Comparison of ENCODE assay signal across 8 cellular contexts in genomic region chr7:141511370-141512335, GRCh38. TPM values are rescaled to one million over a fixed set of nuclear protein-coding genes. Genes with fewer than 3 reads are reported as not detected.
DNase-seq lines count a peak whose midpoint lies in the region; ATAC-seq and TF ChIP-seq lines count a peak whose summit lies in the region.
"Had no signal": no experiment of that assay in that cellular context is flagged by ENCODE, and none has a peak within 500 bp of the region (broad histone marks: within the 10 kb centered on the region; RNA-seq: fewer than 3 reads in every experiment).

No MANE protein-coding gene starts in this region.

- peaks cover 13% of the 10 kb centered on the region for H3K9me3 Mint-ChIP-seq in activated T-helper 1 cell treated with anti-CD3 and anti-CD28 coated beads, Interleukin-12 subunit alpha, Interleukin-12 subunit beta, Interleukin-2, Interleukin-4 antibody, amounts not matched to agents 30 ng/mL and 10 ng/mL and 1 ng/mL, durations not matched to agents 14 hours and 24 hours and 36 hours

- WGBS in HUES64 = 44% methylated on average over 43 of the region's 43 CpGs
- no CpG with 5 or more reads among the region's 43 CpGs for WGBS in iPS DF 6.9 (ENCODE audit: insufficient coverage, insufficient read length)

- H3K27ac Mint-ChIP-seq in activated T-helper 1 cell treated with anti-CD3 and anti-CD28 coated beads, Interleukin-12 subunit alpha, Interleukin-12 subunit beta, Interleukin-2, Interleukin-4 antibody, amounts not matched to agents 30 ng/mL and 10 ng/mL and 1 ng/mL, durations not matched to agents 14 hours and 24 hours and 36 hours = no peak overlapping the region

- H3K36me3 Mint-ChIP-seq in activated T-helper 1 cell treated with anti-CD3 and anti-CD28 coated beads, Interleukin-12 subunit alpha, Interleukin-12 subunit beta, Interleukin-2, Interleukin-4 antibody, amounts not matched to agents 30 ng/mL and 10 ng/mL and 1 ng/mL, durations not matched to agents 14 hours and 24 hours and 36 hours (ENCODE audit: low read depth) = peaks cover 10% of the 10 kb centered on the region

- peak overlapping the region; percentile 44 for H3K4me3 ChIP-seq in HUES64 (ENCODE audit: low read length)
- H3K4me3 ChIP-seq in iPS DF 6.9 (ENCODE audit: low read length) = peak overlapping the region; percentile 3; the same call in 1 of the 2 replicates
- peak overlapping the region; percentile 30 to 59 (median 46) for H3K4me3 ChIP-seq in gastrocnemius medialis
- H3K4me3 ChIP-seq: SK-N-MC had no signal

- peak overlapping the region; percentile 4 for H3K9ac ChIP-seq in HUES64 (ENCODE audit: low read depth, low read length)

- no peak for TF ChIP-seq POLR2A in gastrocnemius medialis (IDR thresholded peaks at IDR 0.05)

- H3K4me1 ChIP-seq in HUES64 (ENCODE audit: insufficient read depth, low read length) (peaks cover 11% of the 10 kb centered on the region), iPS DF 6.9 (ENCODE audit: control insufficient read depth, insufficient read depth, low read length) (peaks cover 2% of the 10 kb centered on the region; the same call in 1 of the 2 replicates), gastrocnemius medialis (peaks cover 4 to 5% of the 10 kb centered on the region in 2 donors)

- in situ Hi-C loops in gastrocnemius medialis (cut with MboI; ENCODE audit: low sequenced_read_pairs in 4 of 4) = no loop called here

- no peak for TF ChIP-seq CTCF in gastrocnemius medialis (IDR thresholded peaks at IDR 0.05 in 4 of 5, conservative IDR thresholded peaks at IDR 0.05 in 1 of 5)

- peak overlapping the region; percentile 40 for H3K4me3 Mint-ChIP-seq in activated T-helper 1 cell treated with anti-CD3 and anti-CD28 coated beads, Interleukin-12 subunit alpha, Interleukin-12 subunit beta, Interleukin-2, Interleukin-4 antibody, amounts not matched to agents 30 ng/mL and 10 ng/mL and 1 ng/mL, durations not matched to agents 14 hours and 24 hours and 36 hours

- peaks cover 9% of the 10 kb centered on the region for H3K4me1 Mint-ChIP-seq in activated T-helper 1 cell treated with anti-CD3 and anti-CD28 coated beads, Interleukin-12 subunit alpha, Interleukin-12 subunit beta, Interleukin-2, Interleukin-4 antibody, amounts not matched to agents 30 ng/mL and 10 ng/mL and 1 ng/mL, durations not matched to agents 14 hours and 24 hours and 36 hours (ENCODE audit: low read depth)

- H3K27me3 ChIP-seq in HUES64 (ENCODE audit: insufficient read depth, low read length) = peaks cover 16% of the 10 kb centered on the region
- H3K27me3 ChIP-seq in iPS DF 6.9 (ENCODE audit: control insufficient read depth, insufficient read depth, low read length) = no peaks in the 10 kb centered on the region; the same call in none of the 2 replicates
- peaks cover 0 to 23% (median 3%) of the 10 kb centered on the region in 3 donors for H3K27me3 ChIP-seq in gastrocnemius medialis

- intact Hi-C loops in activated T-helper 1 cell treated with anti-CD3 and anti-CD28 coated beads, Interleukin-12 subunit alpha, Interleukin-12 subunit beta, Interleukin-2, Interleukin-4 antibody, amounts not matched to agents 30 ng/mL and 10 ng/mL and 1 ng/mL, durations not matched to agents 14 hours and 24 hours and 36 hours (cut with micrococcal nuclease) = no loop called here
- intact Hi-C loops in gastrocnemius medialis (cut with DNase I; ENCODE audit: low total_unique reads) = no loop called here

- ATAC-seq in gastrocnemius medialis = peak; percentile 69 to 71

- DNase-seq in activated T-helper 1 cell treated with anti-CD3 and anti-CD28 coated beads, Interleukin-12 subunit alpha, Interleukin-12 subunit beta, Interleukin-2, Interleukin-4 antibody, amounts not matched to agents 30 ng/mL and 10 ng/mL and 1 ng/mL, durations not matched to agents 14 hours and 24 hours and 36 hours (ENCODE audit: low spot score) = no peak
- DNase-seq in iPS DF 6.9 (ENCODE audit: low read depth, low spot score) (no peak), gastrocnemius medialis (no peak), superior temporal gyrus (ENCODE audit: extremely low spot score) (no peak), NOMO-1 treated with DMSO at 0.1 percent for 48 hours (lab: John Stamatoyannopoulos, UW; ENCODE audit: unreplicated experiment) (no peak)
- no peak for DNase-seq in effector CD8-positive, alpha-beta T cell (lab: John Stamatoyannopoulos, UW)

- H3K27ac ChIP-seq in HUES64 (ENCODE audit: low read depth, low read length) (no peak overlapping the region), iPS DF 6.9 (ENCODE audit: low read length) (no peak overlapping the region), gastrocnemius medialis (no peak overlapping the region)
- H3K27ac ChIP-seq: SK-N-MC had no signal

- peaks cover 47% of the 10 kb centered on the region for H3K27me3 Mint-ChIP-seq in activated T-helper 1 cell treated with anti-CD3 and anti-CD28 coated beads, Interleukin-12 subunit alpha, Interleukin-12 subunit beta, Interleukin-2, Interleukin-4 antibody, amounts not matched to agents 30 ng/mL and 10 ng/mL and 1 ng/mL, durations not matched to agents 14 hours and 24 hours and 36 hours (ENCODE audit: insufficient read depth)

- H3K36me3 ChIP-seq in HUES64 (ENCODE audit: insufficient read depth, low read length) = no peaks in the 10 kb centered on the region
- no peaks in the 10 kb centered on the region for H3K36me3 ChIP-seq in iPS DF 6.9 (ENCODE audit: control insufficient read depth, insufficient read depth, low read length)
- no peaks in the 10 kb centered on the region for H3K36me3 ChIP-seq in gastrocnemius medialis

- H3K9me3 ChIP-seq in HUES64 (ENCODE audit: insufficient read depth, low read depth, low read length) = no peaks in the 10 kb centered on the region
- no peaks in the 10 kb centered on the region for H3K9me3 ChIP-seq in iPS DF 6.9 (ENCODE audit: control insufficient read depth, insufficient read depth, low read length)
- no peaks in the 10 kb centered on the region for H3K9me3 ChIP-seq in gastrocnemius medialis

RNA-seq across cellular contexts. Expression of gene AGK, which starts 39.6 kb away (rescaled TPM):
- 20.3 TPM for polyA plus RNA-seq in HUES64 (2013, experiment 1 of 2)
- 26.6 TPM for polyA plus RNA-seq in HUES64 (2013, experiment 2 of 2)
- 174 and 179 TPM in 2 replicates for total RNA-seq in activated T-helper 1 cell treated with anti-CD3 and anti-CD28 coated beads, Interleukin-12 subunit alpha, Interleukin-12 subunit beta, Interleukin-2, Interleukin-4 antibody, amounts not matched to agents 30 ng/mL and 10 ng/mL and 1 ng/mL, durations not matched to agents 14 hours and 24 hours and 36 hours
- total RNA-seq in gastrocnemius medialis = 10 to 100 TPM in 2 of 4 donors, 1 to 10 TPM in 2; 6.5 to 17.1 (median 11.5) TPM
